13 cellular contexts compared by ENCODE assay signal in the genomic region with DNA sequence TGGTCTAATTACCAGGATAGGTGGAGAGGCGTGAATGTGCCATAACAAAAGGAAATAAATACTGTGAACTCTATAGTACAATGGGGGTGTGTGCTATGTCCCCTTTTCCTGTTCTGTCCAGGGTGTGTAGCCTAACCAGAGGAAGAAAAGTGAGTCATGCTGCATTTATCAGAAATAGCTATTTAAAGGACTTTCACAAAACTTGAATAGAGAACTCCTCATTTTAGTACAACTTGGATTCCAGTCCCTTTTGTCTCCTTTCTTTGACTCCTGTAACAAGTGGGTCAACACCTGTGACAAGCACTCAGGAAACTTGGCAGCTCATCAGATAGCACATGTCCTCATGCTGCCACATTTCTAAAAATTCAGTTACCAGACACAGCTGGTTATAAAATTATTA.
DNase-seq lines count a peak whose midpoint lies in the region; ATAC-seq, FAIRE-seq and TF ChIP-seq lines count a peak whose summit lies in the region.
"Had no signal": no experiment of that assay in that cellular context is flagged by ENCODE, and none has a peak within 500 bp of the region (broad histone marks: within the 10 kb centered on the region; RNA-seq: fewer than 3 reads in every experiment).

No MANE protein-coding gene starts in this region.

- H3K9ac ChIP-seq in astrocyte (ENCODE audit: low read length) (no peak overlapping the region), smooth muscle cell (ENCODE audit: low read depth) (no peak overlapping the region)

- no peaks in the 10 kb centered on the region for H3K9me3 Mint-ChIP-seq in astrocyte (ENCODE audit: unreplicated experiment)

- DNase-seq in AG10803 (ENCODE audit: low read depth): peak; percentile 9
- DNase-seq in HPDE6-E6E7 (ENCODE audit: extremely low spot score): peak; percentile 1
- DNase-seq in astrocyte (ENCODE audit: low read depth): peak; percentile 55
- DNase-seq in left ventricle myocardium superior: no peak
- no peak for DNase-seq in islet precursor cell
- DNase-seq in COR-L47 (lab: John Stamatoyannopoulos, UW): no peak
- DNase-seq in smooth muscle cell (lab: John Stamatoyannopoulos, UW; ENCODE audit: unreplicated experiment): no peak
- DNase-seq in esophagus squamous epithelium (lab: John Stamatoyannopoulos, UW): no peak
- DNase-seq: CD4-positive, alpha-beta T cell; glutamatergic neuron; NK-92 treated with Interleukin-12 subunit alpha and Interleukin-12 subunit beta, amount 100 ng/mL, for 24 hours; T-helper 17 cell had no signal

- TF ChIP-seq POLR2A in esophagus squamous epithelium (IDR thresholded peaks at IDR 0.05): no peak

- TF ChIP-seq CTCF in AG10803 (conservative IDR thresholded peaks at IDR 0.05; ENCODE audit: low read length) (no peak), astrocyte (IDR thresholded peaks at IDR 0.05; ENCODE audit: insufficient read depth, low read depth, low read length) (no peak), smooth muscle cell (IDR thresholded peaks at IDR 0.05; ENCODE audit: borderline replicate concordance, insufficient read depth, poor library complexity, severe bottlenecking) (no peak), esophagus squamous epithelium (IDR thresholded peaks at IDR 0.05) (no peak)

- H3K9me3 ChIP-seq in astrocyte (ENCODE audit: insufficient read depth, low read depth, low read length) (no peaks in the 10 kb centered on the region), smooth muscle cell (replicated peaks; ENCODE audit: low read depth) (no peaks in the 10 kb centered on the region), esophagus squamous epithelium (peaks cover 0 to 4% (median 0%) of the 10 kb centered on the region in 3 donors)

- H3K4me2 ChIP-seq in astrocyte (ENCODE audit: low read length) (peak overlapping the region; percentile 33), smooth muscle cell (no peak overlapping the region)

- H3K4me3 Mint-ChIP-seq in astrocyte (ENCODE audit: unreplicated experiment): no peak overlapping the region
- H3K4me3 Mint-ChIP-seq: CD4-positive, alpha-beta T cell; T-helper 17 cell had no signal

- H3K4me1 ChIP-seq in astrocyte (ENCODE audit: insufficient read depth, low read length): peaks cover 11% of the 10 kb centered on the region
- peaks cover 5% of the 10 kb centered on the region for H3K4me1 ChIP-seq in smooth muscle cell (ENCODE audit: low read depth)
- peaks cover 0 to 5% (median 2%) of the 10 kb centered on the region in 3 donors for H3K4me1 ChIP-seq in esophagus squamous epithelium

- 81% methylated on average over 1 of the region's 1 CpG for WGBS in smooth muscle cell (ENCODE audit: low lambda C conversion rate)
- WGBS in esophagus squamous epithelium, 2 donors: 82 to 88% methylated on average over 1 of the region's 1 CpG

- FAIRE-seq in astrocyte (lab: Jason Lieb, UNC): no peak

- H3F3A ChIP-seq in smooth muscle cell (ENCODE audit: low read depth): no peaks in the 10 kb centered on the region

- no peak overlapping the region for H2AFZ ChIP-seq in astrocyte (ENCODE audit: low read depth, low read length)
- no peak overlapping the region for H2AFZ ChIP-seq in smooth muscle cell (ENCODE audit: low read depth)

- ATAC-seq in left ventricle myocardium superior: peak; percentile 71
- ATAC-seq: T-helper 17 cell had no signal

- no peaks in the 10 kb centered on the region for H3K27me3 Mint-ChIP-seq in astrocyte (ENCODE audit: low read depth, unreplicated experiment)
- H3K27me3 Mint-ChIP-seq: CD4-positive, alpha-beta T cell; T-helper 17 cell had no signal

- peaks cover 32% of the 10 kb centered on the region for H3K4me1 Mint-ChIP-seq in astrocyte (ENCODE audit: low read depth, unreplicated experiment)

- intact Hi-C loops in left ventricle myocardium superior (cut with micrococcal nuclease): no loop called here
- intact Hi-C loops in esophagus squamous epithelium (cut with DNase I): no loop called here

- H3K27ac ChIP-seq in astrocyte (ENCODE audit: low read depth, low read length) (no peak overlapping the region), smooth muscle cell (ENCODE audit: low read depth) (no peak overlapping the region), esophagus squamous epithelium (peak overlapping the region in 1 of 4 donors; percentile 4)
- H3K27ac ChIP-seq: cardiac muscle cell had no signal

- peaks cover 5% of the 10 kb centered on the region for H3K36me3 Mint-ChIP-seq in astrocyte (ENCODE audit: low read depth, unreplicated experiment)

- H4K20me1 ChIP-seq in astrocyte (ENCODE audit: insufficient read depth, low read length) (no peaks in the 10 kb centered on the region), smooth muscle cell (ENCODE audit: low read depth) (no peaks in the 10 kb centered on the region)

- no peaks in the 10 kb centered on the region for H3K27me3 ChIP-seq in astrocyte (ENCODE audit: insufficient read depth, low read length)
- H3K27me3 ChIP-seq in smooth muscle cell (ENCODE audit: low read depth): no peaks in the 10 kb centered on the region
- no peaks in the 10 kb centered on the region for H3K27me3 ChIP-seq in esophagus squamous epithelium
- H3K27me3 ChIP-seq: cardiac muscle cell had no signal

- H3K36me3 ChIP-seq in astrocyte (ENCODE audit: insufficient read depth, low read length) (no peaks in the 10 kb centered on the region), smooth muscle cell (ENCODE audit: low read depth) (peaks cover 6% of the 10 kb centered on the region), esophagus squamous epithelium (peaks cover 0 to 40% (median 0%) of the 10 kb centered on the region in 3 donors)
- H3K36me3 ChIP-seq: cardiac muscle cell had no signal

- no peak overlapping the region for H3K4me3 ChIP-seq in AG10803 (ENCODE audit: low read length)
- H3K4me3 ChIP-seq in astrocyte (ENCODE audit: insufficient read depth, low read depth, low read length): no peak overlapping the region
- H3K4me3 ChIP-seq in smooth muscle cell: no peak overlapping the region
- H3K4me3 ChIP-seq in esophagus squamous epithelium: no peak overlapping the region
- H3K4me3 ChIP-seq: cardiac muscle cell had no signal

- H3K27ac Mint-ChIP-seq in astrocyte (ENCODE audit: unreplicated experiment): no peak overlapping the region
- H3K27ac Mint-ChIP-seq: CD4-positive, alpha-beta T cell; T-helper 17 cell had no signal

- no peaks in the 10 kb centered on the region for H3K79me2 ChIP-seq in astrocyte (ENCODE audit: insufficient read depth, low read length)
- H3K79me2 ChIP-seq in smooth muscle cell (ENCODE audit: low read depth): no peaks in the 10 kb centered on the region

Comparison
In these comparisons a context has a peak if more than half of its experiments do, and no peak if none do; other contexts are left out.
1. DNase-seq: peak in AG10803 (single experiment), HPDE6-E6E7 (single experiment) and astrocyte (single experiment); none in left ventricle myocardium superior (single experiment), islet precursor cell (single experiment), COR-L47 (single experiment), smooth muscle cell (single experiment) and esophagus squamous epithelium (single experiment).